Comparison of ENCODE assay signal across 8 cellular contexts in genomic region chr2:185738679-185739472, GRCh38. TPM values are rescaled to one million over a fixed set of nuclear protein-coding genes. Genes with fewer than 3 reads are reported as not detected.
DNase-seq lines count a peak whose midpoint lies in the region; ATAC-seq and TF ChIP-seq lines count a peak whose summit lies in the region.

Gene FSIP2, plus strand, starts transcription at chr2:185738804. Its CDS starts 91 bp downstream, at chr2:185738895.

- H3K36me3 Mint-ChIP-seq in CD14-positive monocyte: no peaks in the 10 kb centered on the region
- no peaks in the 10 kb centered on the region for H3K36me3 Mint-ChIP-seq in effector memory CD8-positive, alpha-beta T cell (ENCODE audit: insufficient read depth)

- peak within 1 kb of the TSS; percentile 26 to 74 for H3K4me3 Mint-ChIP-seq in CD14-positive monocyte
- no peak within 1 kb of the TSS for H3K4me3 Mint-ChIP-seq in effector memory CD8-positive, alpha-beta T cell

- H3K27ac ChIP-seq in foreskin keratinocyte: no peak within 1 kb of the TSS

- peaks cover 13% of the 10 kb centered on the region for H3K27me3 ChIP-seq in foreskin keratinocyte

- H3K4me1 ChIP-seq in foreskin keratinocyte: no peaks in the 10 kb centered on the region

- H3K27ac Mint-ChIP-seq in CD14-positive monocyte: no peak within 1 kb of the TSS
- no peak within 1 kb of the TSS for H3K27ac Mint-ChIP-seq in effector memory CD8-positive, alpha-beta T cell

- peaks cover 6 to 15% (median 12%) of the 10 kb centered on the region in 3 donors for H3K27me3 Mint-ChIP-seq in CD14-positive monocyte (ENCODE audit: low read depth in 3 of 3)
- H3K27me3 Mint-ChIP-seq in effector memory CD8-positive, alpha-beta T cell: no peaks in the 10 kb centered on the region

- intact Hi-C loops in CD14-positive monocyte (cut with micrococcal nuclease): no loop called here

- peak; percentile 93 for ATAC-seq in GM19395 (IDR thresholded peaks at IDR 0.05; ENCODE audit: unreplicated experiment)
- peak; percentile 97 for ATAC-seq in HG03432 (IDR thresholded peaks at IDR 0.05; ENCODE audit: unreplicated experiment)
- peak; percentile 97 for ATAC-seq in foreskin keratinocyte
- ATAC-seq in omental fat pad (ENCODE audit: low FRiP score): peak; percentile 19
- no peak for ATAC-seq in effector memory CD8-positive, alpha-beta T cell (replicated peaks)

- H3K4me1 Mint-ChIP-seq in CD14-positive monocyte: peaks cover 3% of the 10 kb centered on the region
- no peaks in the 10 kb centered on the region for H3K4me1 Mint-ChIP-seq in effector memory CD8-positive, alpha-beta T cell (ENCODE audit: low read depth in 2 of 2)

- DNase-seq in CD14-positive monocyte (ENCODE audit: low spot score): peak; percentile 50
- DNase-seq in activated T-cell treated with anti-CD3 and anti-CD28 coated beads for 48 hours (ENCODE audit: low read depth): peak; percentile 52
- DNase-seq in foreskin keratinocyte: peak; percentile 21 to 61
- DNase-seq in omental fat pad (ENCODE audit: low spot score): no peak
- DNase-seq in NCI-H2107 treated with DMSO at 0.1 percent for 48 hours (lab: John Stamatoyannopoulos, UW; ENCODE audit: unreplicated experiment): no peak
- DNase-seq in effector memory CD8-positive, alpha-beta T cell: no peak

- peak; percentile 74 for TF ChIP-seq CTCF in CD14-positive monocyte (IDR thresholded peaks at IDR 0.05)
- TF ChIP-seq CTCF in foreskin keratinocyte (conservative IDR thresholded peaks at IDR 0.05): peak; percentile 98
- no peak for TF ChIP-seq CTCF in omental fat pad (IDR thresholded peaks at IDR 0.05)

- H3K9me3 Mint-ChIP-seq in CD14-positive monocyte: peaks cover 0 to 7% (median 4%) of the 10 kb centered on the region in 7 donors
- H3K9me3 Mint-ChIP-seq in effector memory CD8-positive, alpha-beta T cell: peaks cover 24 to 36% of the 10 kb centered on the region in 2 donors

RNA-seq across cellular contexts. Expression of gene FSIP2, which starts in this region (rescaled TPM):
- polyA plus RNA-seq in CD14-positive monocyte (not detected), foreskin keratinocyte (0.01 TPM in 1 of 2 replicates, not detected in the other)
- total RNA-seq in foreskin keratinocyte (0.04 TPM in 1 of 2 replicates, not detected in the other), omental fat pad (1 to 10 TPM in 1 of 4 donors, under 1 TPM in 3; 0.24 to 1.3 (median 0.36) TPM)

Comparison
In these comparisons a context has a peak if more than half of its experiments do, and no peak if none do; other contexts are left out.
1. Peak in DNase-seq in CD14-positive monocyte; RNA of the gene not detected or under 1 TPM.
2. Peak in DNase-seq and ATAC-seq in foreskin keratinocyte; RNA of the gene not detected or under 1 TPM.
3. H3K4me3 Mint-ChIP-seq: peak in CD14-positive monocyte (2 of 2); none in effector memory CD8-positive, alpha-beta T cell (0 of 2).
4. CTCF ChIP-seq: peak in CD14-positive monocyte (single experiment) and foreskin keratinocyte (single experiment); none in omental fat pad (0 of 3).